Comparison of ENCODE assay signal across 18 cellular contexts in genomic region chr11:2569321-2569721, GRCh38.
DNase-seq lines count a peak whose midpoint lies in the region; ATAC-seq and TF ChIP-seq lines count a peak whose summit lies in the region.
"Had no signal": no experiment of that assay in that cellular context is flagged by ENCODE, and none has a peak within 500 bp of the region (broad histone marks: within the 10 kb centered on the region; RNA-seq: fewer than 3 reads in every experiment).

No MANE protein-coding gene starts in this region.

- H3K36me3 ChIP-seq in MM.1S (replicated peaks; ENCODE audit: insufficient read depth, low read length) = no peaks in the 10 kb centered on the region
- H3K36me3 ChIP-seq: ovary, SJCRH30 had no signal

- H3K27me3 Mint-ChIP-seq in glutamatergic neuron (ENCODE audit: unreplicated experiment) (peaks cover 2% of the 10 kb centered on the region), H9 (ENCODE audit: low read depth) (peaks cover 81% of the 10 kb centered on the region)
- H3K27me3 Mint-ChIP-seq: activated naive CD8-positive, alpha-beta T cell treated with anti-CD3 and anti-CD28 coated beads for 36 hours; dendritic cell treated with granulocyte-macrophage colony-stimulating factor and Interleukin-4, amounts not matched to agents 40 ng/mL and 50 ng/mL, for 4 days had no signal

- H4K8ac ChIP-seq in H9 (replicated peaks; ENCODE audit: insufficient read length, low read depth, low read length) = no peak overlapping the region

- no peak overlapping the region for H3K4me3 ChIP-seq in MM.1S (ENCODE audit: low read length)
- H3K4me3 ChIP-seq: GM23338, ovary, SJCRH30 had no signal

- no peak overlapping the region for H2AK5ac ChIP-seq in H9 (ENCODE audit: insufficient read length, low read length)

- no peak overlapping the region for H4K5ac ChIP-seq in H9 (ENCODE audit: insufficient read length, low read depth, low read length)

- no peak overlapping the region for H2BK12ac ChIP-seq in H9 (ENCODE audit: insufficient read length, low read depth, low read length)

- no peaks in the 10 kb centered on the region for H3K23me2 ChIP-seq in H9 (ENCODE audit: insufficient read length, low read depth, low read length, poor library complexity, severe bottlenecking)

- H3K27me3 ChIP-seq in MM.1S (replicated peaks; ENCODE audit: insufficient read depth, low read length) = no peaks in the 10 kb centered on the region
- peaks cover 6% of the 10 kb centered on the region; the same call in 1 of the 2 replicates for H3K27me3 ChIP-seq in H9 (ENCODE audit: insufficient read depth, low read length)
- H3K27me3 ChIP-seq: ovary, SJCRH30 had no signal

- H4K91ac ChIP-seq in H9 (ENCODE audit: insufficient read length, low read depth, low read length) = no peak overlapping the region

- no peak overlapping the region for H3K9ac ChIP-seq in MM.1S (ENCODE audit: low read length)
- H3K9ac ChIP-seq in H9 (ENCODE audit: extremely low read depth, insufficient read length, low read length) = no peak overlapping the region

- H3K4me2 ChIP-seq in MM.1S (ENCODE audit: low read depth, low read length) = no peak overlapping the region
- no peak overlapping the region for H3K4me2 ChIP-seq in H9 (ENCODE audit: insufficient read depth, insufficient read length, low read length)
- H3K4me2 ChIP-seq: GM23338 had no signal

- H3K27ac Mint-ChIP-seq in glutamatergic neuron (ENCODE audit: unreplicated experiment) (peak overlapping the region; percentile 38), H9 (no peak overlapping the region)
- H3K27ac Mint-ChIP-seq: activated naive CD8-positive, alpha-beta T cell treated with anti-CD3 and anti-CD28 coated beads for 36 hours; dendritic cell treated with granulocyte-macrophage colony-stimulating factor and Interleukin-4, amounts not matched to agents 40 ng/mL and 50 ng/mL, for 4 days; GM23338 had no signal

- no peaks in the 10 kb centered on the region for H4K20me1 ChIP-seq in MM.1S (ENCODE audit: insufficient read depth, low read length)
- no peaks in the 10 kb centered on the region for H4K20me1 ChIP-seq in H9 (ENCODE audit: control insufficient read depth, insufficient read depth, insufficient read length)

- no peaks in the 10 kb centered on the region for H3K36me3 Mint-ChIP-seq in glutamatergic neuron (ENCODE audit: unreplicated experiment)
- H3K36me3 Mint-ChIP-seq in H9 (ENCODE audit: insufficient read depth in 1 of 3, low read depth in 3 of 3) = no peaks in the 10 kb centered on the region
- H3K36me3 Mint-ChIP-seq: activated naive CD8-positive, alpha-beta T cell treated with anti-CD3 and anti-CD28 coated beads for 36 hours had no signal

- no peak overlapping the region for H3K27ac ChIP-seq in MM.1S (ENCODE audit: low read length)
- no peak overlapping the region for H3K27ac ChIP-seq in H9 (ENCODE audit: insufficient read length, low read depth, low read length)
- H3K27ac ChIP-seq: C4-2B, ovary, SJCRH30 had no signal

- no peak overlapping the region for H3K23ac ChIP-seq in H9 (ENCODE audit: insufficient read length, low read depth, low read length)

- TF ChIP-seq CTCF in MM.1S (IDR thresholded peaks at IDR 0.05; ENCODE audit: low read length) (no peak), glutamatergic neuron (IDR thresholded peaks at IDR 0.05; ENCODE audit: partially characterized antibody, unreplicated experiment) (no peak), H9 (conservative IDR thresholded peaks at IDR 0.05) (no peak)

- H3K56ac ChIP-seq in H9 (ENCODE audit: insufficient read length, low read depth, low read length) = no peak overlapping the region

- H3T11ph ChIP-seq in H9 (ENCODE audit: low read length) = no peak overlapping the region

- no peak overlapping the region for H2BK5ac ChIP-seq in H9 (ENCODE audit: insufficient read length, low read length)

- H3F3A ChIP-seq in MM.1S (ENCODE audit: insufficient read depth, low read length) = no peaks in the 10 kb centered on the region

- H3K79me1 ChIP-seq in H9 (ENCODE audit: insufficient read depth, low read depth, low read length, poor library complexity, severe bottlenecking) = no peaks in the 10 kb centered on the region

- intact Hi-C loops in sciatic nerve (cut with DNase I) = no loop called here

- H3K4ac ChIP-seq in H9 (ENCODE audit: low read depth, low read length) = no peak overlapping the region

- H2BK15ac ChIP-seq in H9 (ENCODE audit: low read depth, low read length) = no peak overlapping the region

- no peak overlapping the region for H3K14ac ChIP-seq in H9 (ENCODE audit: insufficient read depth, low read length)

- H2BK20ac ChIP-seq in H9 (ENCODE audit: low read depth, low read length, poor library complexity, severe bottlenecking) = no peak overlapping the region

- no peaks in the 10 kb centered on the region for H3K4me1 Mint-ChIP-seq in glutamatergic neuron (ENCODE audit: low read depth, unreplicated experiment)
- H3K4me1 Mint-ChIP-seq in H9 = no peaks in the 10 kb centered on the region
- H3K4me1 Mint-ChIP-seq: activated naive CD8-positive, alpha-beta T cell treated with anti-CD3 and anti-CD28 coated beads for 36 hours; GM23338 had no signal

- no peak overlapping the region for H3K18ac ChIP-seq in H9 (ENCODE audit: insufficient read length, low read depth, low read length)

- H3K4me1 ChIP-seq in MM.1S (ENCODE audit: low read length) (peaks cover 7% of the 10 kb centered on the region; the same call in 1 of the 2 replicates), H9 (ENCODE audit: insufficient read depth, low read length) (no peaks in the 10 kb centered on the region)
- H3K4me1 ChIP-seq: SJCRH30 had no signal

- WGBS in H9 (ENCODE audit: extremely low coverage, insufficient read length, low lambda C conversion rate) = no CpG with 5 or more reads among the region's 14 CpGs

- DNase-seq in EL (peak; percentile 13), MM.1S (peak; percentile 8), glutamatergic neuron (no peak), sciatic nerve (ENCODE audit: low spot score) (peak; percentile 45), H9 (no peak)
- DNase-seq: activated naive CD8-positive, alpha-beta T cell treated with anti-CD3 and anti-CD28 coated beads for 36 hours; DMS153; NCI-H2029 treated with DMSO at 0.1 percent for 48 hours; NCI-H510A; OCI-M1; small intestine had no signal

- H3K4me3 Mint-ChIP-seq in glutamatergic neuron (ENCODE audit: unreplicated experiment) (no peak overlapping the region), H9 (no peak overlapping the region)
- H3K4me3 Mint-ChIP-seq: activated naive CD8-positive, alpha-beta T cell treated with anti-CD3 and anti-CD28 coated beads for 36 hours; dendritic cell treated with granulocyte-macrophage colony-stimulating factor and Interleukin-4, amounts not matched to agents 40 ng/mL and 50 ng/mL, for 4 days; GM23338 had no signal

- H3K9me3 ChIP-seq in MM.1S (replicated peaks; ENCODE audit: insufficient read depth, low read length) (no peaks in the 10 kb centered on the region), H9 (ENCODE audit: control insufficient read depth, low read depth, low read length) (no peaks in the 10 kb centered on the region)
- H3K9me3 ChIP-seq: ovary had no signal

- ATAC-seq in sciatic nerve (no peak), GM21390 (IDR thresholded peaks at IDR 0.05; ENCODE audit: unreplicated experiment) (no peak), HG03135 (IDR thresholded peaks at IDR 0.05; ENCODE audit: unreplicated experiment) (no peak)
- ATAC-seq: GM23338 had no signal

- H3K79me2 ChIP-seq in MM.1S (ENCODE audit: low read length) (no peaks in the 10 kb centered on the region), H9 (ENCODE audit: insufficient read depth, low read length) (no peaks in the 10 kb centered on the region)

- no peak overlapping the region for H2AFZ ChIP-seq in MM.1S (ENCODE audit: low read length)
- H2AFZ ChIP-seq in H9 (ENCODE audit: low read length) = no peak overlapping the region
- H2AFZ ChIP-seq: GM23338 had no signal

- no peak overlapping the region for H2BK120ac ChIP-seq in H9 (ENCODE audit: low read depth, low read length, poor library complexity, severe bottlenecking)

- no peaks in the 10 kb centered on the region for H3K9me2 ChIP-seq in MM.1S (replicated peaks; ENCODE audit: insufficient read depth, low read length)

- H3K9me3 Mint-ChIP-seq in glutamatergic neuron (ENCODE audit: unreplicated experiment) (no peaks in the 10 kb centered on the region), H9 (no peaks in the 10 kb centered on the region)
- H3K9me3 Mint-ChIP-seq: activated naive CD8-positive, alpha-beta T cell treated with anti-CD3 and anti-CD28 coated beads for 36 hours; dendritic cell treated with granulocyte-macrophage colony-stimulating factor and Interleukin-4, amounts not matched to agents 40 ng/mL and 50 ng/mL, for 4 days; GM23338 had no signal

Comparison
In these comparisons a context has a peak if more than half of its experiments do, and no peak if none do; other contexts are left out.
1. DNase-seq: peak in EL (single experiment), MM.1S (single experiment) and sciatic nerve (single experiment); none in glutamatergic neuron (single experiment) and H9 (single experiment).